ENCODE assay signal across 7 cellular contexts in the genomic region with DNA sequence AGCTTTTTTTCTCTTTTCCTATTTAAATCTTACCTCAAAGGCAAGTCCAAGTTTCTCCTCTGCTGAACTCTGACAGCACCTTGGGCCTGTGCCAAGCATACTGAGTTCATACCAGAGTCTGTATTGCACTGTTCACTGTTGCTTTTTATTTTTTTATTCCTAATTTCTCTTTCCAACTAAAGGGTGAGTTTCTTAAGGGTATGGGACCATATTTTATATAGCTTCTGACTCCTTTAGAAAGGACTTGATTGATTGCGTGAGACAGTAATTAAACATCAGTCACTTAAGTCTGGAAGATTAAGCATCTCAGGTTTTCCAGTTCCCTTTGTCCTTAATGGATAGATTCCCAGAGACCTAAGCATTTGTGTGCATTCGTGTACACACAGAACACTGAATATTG.
DNase-seq lines count a peak whose midpoint lies in the region; ATAC-seq and TF ChIP-seq lines count a peak whose summit lies in the region.

No MANE protein-coding gene starts in this region.

- TF ChIP-seq POLR2A in spleen (IDR thresholded peaks at IDR 0.05): no peak

- peak overlapping the region; percentile 43 for H3K9ac ChIP-seq in Loucy (ENCODE audit: low read depth, low read length, poor library complexity, severe bottlenecking)

- H3K27me3 Mint-ChIP-seq in natural killer cell treated with Interleukin-12 subunit alpha and Interleukin-12 subunit beta and Interleukin-15 and Interleukin-18, amount 100 ng/mL, for 72 hours: peaks cover 10 to 13% of the 10 kb centered on the region in 2 donors

- ATAC-seq in GM21390 (IDR thresholded peaks at IDR 0.05; ENCODE audit: unreplicated experiment): no peak
- ATAC-seq in natural killer cell treated with Interleukin-12 subunit alpha and Interleukin-12 subunit beta and Interleukin-15 and Interleukin-18, amount 100 ng/mL, for 72 hours: no peak

- peaks cover 68% of the 10 kb centered on the region for H3K79me2 ChIP-seq in Loucy (ENCODE audit: insufficient read depth, low read length)

- 53 to 77% (median 68%) methylated on average over 2 of the region's 2 CpGs for WGBS in spleen, 5 donors

- intact Hi-C loops in spleen (cut with DNase I; ENCODE audit: low total_unique reads): no loop called here

- H3K4me1 Mint-ChIP-seq in natural killer cell treated with Interleukin-12 subunit alpha and Interleukin-12 subunit beta and Interleukin-15 and Interleukin-18, amount 100 ng/mL, for 72 hours (ENCODE audit: low read depth in 2 of 2): no peaks in the 10 kb centered on the region

- H3K36me3 ChIP-seq in Loucy (ENCODE audit: insufficient read depth, low read length) (no peaks in the 10 kb centered on the region), spleen (no peaks in the 10 kb centered on the region)

- H3K4me3 ChIP-seq in Loucy (ENCODE audit: low read length, poor library complexity, severe bottlenecking): peak overlapping the region; percentile 48
- H3K4me3 ChIP-seq in spleen: peak overlapping the region in 3 of 8 donors; percentile 12 to 22 (median 14)

- peak; percentile 80 for DNase-seq in astrocyte of the hippocampus (ENCODE audit: low read depth, low spot score)
- DNase-seq in kidney glomerular epithelial cell (lab: John Stamatoyannopoulos, UW): peak; percentile 68
- DNase-seq in spleen: no peak
- no peak for DNase-seq in natural killer cell treated with Interleukin-12 subunit alpha and Interleukin-12 subunit beta and Interleukin-15 and Interleukin-18, amount 100 ng/mL, for 72 hours (ENCODE audit: low spot score)
- DNase-seq in AG08396 (ENCODE audit: low spot score): no peak

- peak overlapping the region in 7 of 8 donors; percentile 58 to 82 (median 66) for H3K27ac ChIP-seq in spleen

- H3K9me3 ChIP-seq in Loucy (ENCODE audit: insufficient read depth, low read depth, low read length) (no peaks in the 10 kb centered on the region), spleen (no peaks in the 10 kb centered on the region)

- no peaks in the 10 kb centered on the region for H3K36me3 Mint-ChIP-seq in natural killer cell treated with Interleukin-12 subunit alpha and Interleukin-12 subunit beta and Interleukin-15 and Interleukin-18, amount 100 ng/mL, for 72 hours

- H3K9me2 ChIP-seq in Loucy (replicated peaks; ENCODE audit: low read depth, low read length): no peaks in the 10 kb centered on the region

- no peaks in the 10 kb centered on the region for H4K20me1 ChIP-seq in Loucy (ENCODE audit: insufficient read depth, low read length, poor library complexity, severe bottlenecking)

- H3K4me1 ChIP-seq in Loucy (ENCODE audit: insufficient read depth, low read length, poor library complexity, severe bottlenecking): peaks cover 58% of the 10 kb centered on the region
- peaks cover 0 to 32% (median 15%) of the 10 kb centered on the region in 6 donors for H3K4me1 ChIP-seq in spleen

- H2AFZ ChIP-seq in Loucy (ENCODE audit: low read length): no peak overlapping the region

- no peaks in the 10 kb centered on the region for H3K9me3 Mint-ChIP-seq in natural killer cell treated with Interleukin-12 subunit alpha and Interleukin-12 subunit beta and Interleukin-15 and Interleukin-18, amount 100 ng/mL, for 72 hours

- H3K4me2 ChIP-seq in Loucy (ENCODE audit: low read depth, low read length, poor library complexity, severe bottlenecking): peak overlapping the region; percentile 60

- H3F3A ChIP-seq in Loucy (ENCODE audit: low read depth): no peaks in the 10 kb centered on the region

- TF ChIP-seq CTCF in Loucy (conservative IDR thresholded peaks at IDR 0.05; ENCODE audit: low read length) (no peak), spleen (IDR thresholded peaks at IDR 0.05 in 8 of 11, conservative IDR thresholded peaks at IDR 0.05 in 3 of 11) (no peak)

- no peak overlapping the region for H3K4me3 Mint-ChIP-seq in natural killer cell treated with Interleukin-12 subunit alpha and Interleukin-12 subunit beta and Interleukin-15 and Interleukin-18, amount 100 ng/mL, for 72 hours

- H3K27me3 ChIP-seq in Loucy (ENCODE audit: insufficient read depth, low read length, poor library complexity, severe bottlenecking) (no peaks in the 10 kb centered on the region), spleen (replicated peaks in 1 of 7) (no peaks in the 10 kb centered on the region)

- H3K27ac Mint-ChIP-seq in natural killer cell treated with Interleukin-12 subunit alpha and Interleukin-12 subunit beta and Interleukin-15 and Interleukin-18, amount 100 ng/mL, for 72 hours: no peak overlapping the region

Comparison
In these comparisons a context has a peak if more than half of its experiments do, and no peak if none do; other contexts are left out.
1. DNase-seq: peak in astrocyte of the hippocampus (single experiment) and kidney glomerular epithelial cell (single experiment); none in spleen (single experiment), natural killer cell treated with Interleukin-12 subunit alpha and Interleukin-12 subunit beta and Interleukin-15 and Interleukin-18, amount 100 ng/mL, for 72 hours (single experiment) and AG08396 (single experiment).